8 cellular contexts compared by ENCODE assay signal in the genomic region with DNA sequence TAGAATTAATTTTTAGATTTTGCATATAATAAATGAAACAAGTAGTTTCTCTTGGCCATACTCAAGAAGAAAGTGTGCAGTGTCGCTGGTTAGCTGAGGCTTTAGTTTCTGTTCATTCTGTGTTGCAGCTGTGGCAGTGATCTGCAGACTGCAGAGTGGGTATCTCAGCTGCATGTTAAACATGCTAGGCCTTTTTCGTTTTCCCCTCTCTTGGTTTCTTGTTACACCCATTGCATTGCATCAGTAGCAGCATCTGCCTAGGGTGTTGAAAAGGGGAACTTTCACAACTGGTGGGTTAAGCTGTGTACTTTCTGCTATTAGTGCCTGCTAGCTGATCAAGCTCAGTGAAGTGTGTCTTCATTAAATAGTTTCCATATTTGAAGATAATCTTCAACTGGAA. TPM values are rescaled to one million over a fixed set of nuclear protein-coding genes. Genes with fewer than 3 reads are reported as not detected.
DNase-seq lines count a peak whose midpoint lies in the region; ATAC-seq and TF ChIP-seq lines count a peak whose summit lies in the region.

No MANE protein-coding gene starts in this region.

- CTCF ChIA-PET in MCF 10A (lab: Yijun Ruan, JAX) (interaction anchor here (0.9 to 2.2 kb wide), 6 partner anchors 10 to 221 kb away, joined by 3 to 9 read pairs (median 5); no protein-coding TSS in a partner anchor), mammary epithelial cell (lab: Charles Lee; ENCODE audit: low non-redundant PET) (no interaction called here), PC-3 (lab: Charles Lee) (interaction anchor here (0.6 kb wide), 1 partner anchor 313 kb away, joined by 5 read pairs; no protein-coding TSS in a partner anchor)
- CTCF ChIA-PET in activated CD4-positive, alpha-beta memory T cell treated with anti-CD3 and anti-CD28 coated beads for 36 hours (lab: Charles Lee): interaction anchor here (1.4 to 1.8 kb wide), 3 partner anchors 27 to 203 kb away, joined by 3 to 10 read pairs (median 6); no protein-coding TSS in a partner anchor

- peak; percentile 96 for ATAC-seq in HG03064 (IDR thresholded peaks at IDR 0.05; ENCODE audit: low read depth, unreplicated experiment)
- ATAC-seq in PC-3: no peak

- BruUV-seq in MCF 10A (replicated peaks; lab: Mats Ljungman, UMichigan): no TSS peak
- BruUV-seq in mammary epithelial cell (replicated peaks; lab: Mats Ljungman, UMichigan): no TSS peak
- no TSS peak for BruUV-seq in PC-3 (replicated peaks; lab: Mats Ljungman, UMichigan)

- no peaks in the 10 kb centered on the region for H3K9me2 ChIP-seq in PC-3 (replicated peaks; ENCODE audit: low read length)

- in situ Hi-C loops in mammary epithelial cell (cut with MboI; ENCODE audit: low sequenced_read_pairs in 2 of 2): no loop called here

- no peak overlapping the region for H3K27ac Mint-ChIP-seq in MCF 10A (ENCODE audit: low read depth, unreplicated experiment)
- no peak overlapping the region for H3K27ac Mint-ChIP-seq in activated CD4-positive, alpha-beta memory T cell treated with anti-CD3 and anti-CD28 coated beads for 36 hours

- H3K27me3 ChIP-seq in mammary epithelial cell (ENCODE audit: insufficient read depth, low read length): no peaks in the 10 kb centered on the region
- no peaks in the 10 kb centered on the region for H3K27me3 ChIP-seq in PC-3 (ENCODE audit: low read length)

- no peaks in the 10 kb centered on the region for H3K27me3 Mint-ChIP-seq in MCF 10A (ENCODE audit: insufficient read depth, unreplicated experiment)
- no peaks in the 10 kb centered on the region for H3K27me3 Mint-ChIP-seq in activated CD4-positive, alpha-beta memory T cell treated with anti-CD3 and anti-CD28 coated beads for 36 hours

- H3K4me1 ChIP-seq in mammary epithelial cell (ENCODE audit: insufficient read depth, low read length) (no peaks in the 10 kb centered on the region), PC-3 (ENCODE audit: insufficient read depth, low read length) (peaks cover 10% of the 10 kb centered on the region)

- H2AFZ ChIP-seq in mammary epithelial cell (ENCODE audit: low read depth, low read length) (no peak overlapping the region), PC-3 (ENCODE audit: low read length) (no peak overlapping the region)

- H3K9ac ChIP-seq in mammary epithelial cell (ENCODE audit: insufficient read depth, low read length) (no peak overlapping the region), PC-3 (ENCODE audit: low read length) (no peak overlapping the region)

- intact Hi-C loops in MCF 10A (cut with micrococcal nuclease) (no loop called here), mammary epithelial cell (cut with micrococcal nuclease) (no loop called here), PC-3 (cut with micrococcal nuclease) (no loop called here)
- intact Hi-C loops in activated CD4-positive, alpha-beta memory T cell treated with anti-CD3 and anti-CD28 coated beads for 36 hours (cut with micrococcal nuclease): no loop called here

- peaks cover 14% of the 10 kb centered on the region for H3F3A ChIP-seq in PC-3 (ENCODE audit: low read length, unreplicated experiment)

- POLR2A ChIA-PET in MCF 10A (lab: Yijun Ruan, JAX) (interaction anchor here (1.0 to 2.7 kb wide), 6 partner anchors 13 to 53 kb away, joined by 3 to 6 read pairs (median 4); no protein-coding TSS in a partner anchor), PC-3 (lab: Charles Lee; ENCODE audit: unreplicated experiment) (no interaction called here)
- POLR2A ChIA-PET in activated CD4-positive, alpha-beta memory T cell treated with anti-CD3 and anti-CD28 coated beads for 36 hours (lab: Charles Lee): no interaction called here

- H3K4me1 Mint-ChIP-seq in MCF 10A (ENCODE audit: insufficient read depth, unreplicated experiment): peaks cover 34% of the 10 kb centered on the region
- H3K4me1 Mint-ChIP-seq in activated CD4-positive, alpha-beta memory T cell treated with anti-CD3 and anti-CD28 coated beads for 36 hours (ENCODE audit: low read depth): peaks cover 8% of the 10 kb centered on the region

- H3K27ac ChIP-seq in mammary epithelial cell (ENCODE audit: insufficient read depth, low read depth, low read length) (no peak overlapping the region), PC-3 (ENCODE audit: low read length) (no peak overlapping the region)

- H3K9me3 Mint-ChIP-seq in MCF 10A (ENCODE audit: unreplicated experiment): no peaks in the 10 kb centered on the region
- H3K9me3 Mint-ChIP-seq in activated CD4-positive, alpha-beta memory T cell treated with anti-CD3 and anti-CD28 coated beads for 36 hours: no peaks in the 10 kb centered on the region

- no peaks in the 10 kb centered on the region for H3K9me3 ChIP-seq in mammary epithelial cell (replicated peaks; ENCODE audit: insufficient read depth, low read length)
- no peaks in the 10 kb centered on the region for H3K9me3 ChIP-seq in PC-3 (ENCODE audit: low read length)

- TF ChIP-seq CTCF in MCF 10A (IDR thresholded peaks at IDR 0.05; ENCODE audit: unreplicated experiment) (no peak), mammary epithelial cell (conservative IDR thresholded peaks at IDR 0.05 in 1 of 2, IDR thresholded peaks at IDR 0.05 in 1 of 2; ENCODE audit: extremely low read depth in 1 of 2, insufficient read depth in 1 of 2, low read depth in 1 of 2, low read length in 2 of 2) (no peak), PC-3 (conservative IDR thresholded peaks at IDR 0.05; ENCODE audit: low read depth, low read length) (no peak)

- H3K4me2 ChIP-seq in mammary epithelial cell (ENCODE audit: insufficient read depth, low read depth, low read length) (no peak overlapping the region), PC-3 (ENCODE audit: low read length) (no peak overlapping the region)

- H3K79me2 ChIP-seq in mammary epithelial cell (ENCODE audit: insufficient read depth, low read length) (peaks cover 98% of the 10 kb centered on the region), PC-3 (ENCODE audit: low read length) (peaks cover 99% of the 10 kb centered on the region)

- TF ChIP-seq POLR2A in Raji (IDR thresholded peaks at IDR 0.05; ENCODE audit: insufficient read depth, low read depth, low read length): peak; percentile 37; the same call in 1 of the 2 replicates

- DNase-seq in MCF 10A (ENCODE audit: unreplicated experiment) (peak; percentile 27), mammary epithelial cell (no peak), medulla oblongata (ENCODE audit: extremely low spot score) (peak; percentile 58), PC-3 (no peak), RKO (ENCODE audit: low spot score) (no peak)
- no peak for DNase-seq in activated CD4-positive, alpha-beta memory T cell treated with anti-CD3 and anti-CD28 coated beads for 36 hours

- WGBS in mammary epithelial cell (ENCODE audit: low coverage, missing lambda C conversion rate): 55% methylated on average over 2 of the region's 2 CpGs

- dilution Hi-C loops in mammary epithelial cell (cut with HindIII; ENCODE audit: low sequenced_read_pairs): no loop called here

- H3K4me3 ChIP-seq in mammary epithelial cell (replicated peaks in 1 of 3; ENCODE audit: insufficient read depth in 1 of 3, low read depth in 2 of 3, low read length in 3 of 3) (no peak overlapping the region), PC-3 (ENCODE audit: low read length) (no peak overlapping the region)

- peaks cover 77% of the 10 kb centered on the region for H3K36me3 Mint-ChIP-seq in MCF 10A (ENCODE audit: insufficient read depth, unreplicated experiment)
- H3K36me3 Mint-ChIP-seq in activated CD4-positive, alpha-beta memory T cell treated with anti-CD3 and anti-CD28 coated beads for 36 hours: peaks cover 11% of the 10 kb centered on the region

- no peak overlapping the region for H3K4me3 Mint-ChIP-seq in MCF 10A (ENCODE audit: unreplicated experiment)
- H3K4me3 Mint-ChIP-seq in activated CD4-positive, alpha-beta memory T cell treated with anti-CD3 and anti-CD28 coated beads for 36 hours: no peak overlapping the region

- H4K20me1 ChIP-seq in mammary epithelial cell (ENCODE audit: insufficient read depth, low read length) (peaks cover 11% of the 10 kb centered on the region), PC-3 (ENCODE audit: low read length) (peaks cover 60% of the 10 kb centered on the region)

- H3K36me3 ChIP-seq in mammary epithelial cell (ENCODE audit: insufficient read depth, low read length) (peaks cover 44% of the 10 kb centered on the region), PC-3 (ENCODE audit: low read depth, low read length) (peaks cover 65% of the 10 kb centered on the region)

RNA-seq across cellular contexts. Expression of a gene that starts 51.3 kb away (rescaled TPM):
- 183 and 203 TPM in 2 replicates for total RNA-seq in MCF 10A (2022)
- total RNA-seq in mammary epithelial cell: 100 to 1,000 TPM; 199 to 213 TPM
- polyA plus RNA-seq in mammary epithelial cell: 110 TPM
- polyA minus RNA-seq in mammary epithelial cell: 656 TPM
- 216 and 236 TPM in 2 replicates for total RNA-seq in PC-3 (2014; rRNA removed)
- 10 to 100 TPM; 48.7 to 57.2 TPM for total RNA-seq in activated CD4-positive, alpha-beta memory T cell treated with anti-CD3 and anti-CD28 coated beads for 36 hours

Comparison
In these comparisons a context has a peak if more than half of its experiments do, and no peak if none do; other contexts are left out.
1. DNase-seq: peak in MCF 10A (single experiment) and medulla oblongata (single experiment); none in mammary epithelial cell (single experiment), PC-3 (single experiment), RKO (single experiment) and activated CD4-positive, alpha-beta memory T cell treated with anti-CD3 and anti-CD28 coated beads for 36 hours (single experiment).